8 cellular contexts compared by ENCODE assay signal in genomic region chr2:211033765-211034164, GRCh38.
DNase-seq lines count a peak whose midpoint lies in the region; ATAC-seq and TF ChIP-seq lines count a peak whose summit lies in the region.

No MANE protein-coding gene starts in this region.

- no peak overlapping the region for H3K27ac ChIP-seq in upper lobe of right lung

- no peaks in the 10 kb centered on the region for H3K27me3 ChIP-seq in upper lobe of right lung

- H3K9me3 ChIP-seq in upper lobe of right lung, result no peaks in the 10 kb centered on the region

- TF ChIP-seq CTCF in fibroblast of the aortic adventitia (IDR thresholded peaks at IDR 0.05; ENCODE audit: insufficient read depth, low read length) (peak; percentile 59), upper lobe of right lung (IDR thresholded peaks at IDR 0.05) (peak; percentile 22)

- DNase-seq in SKM-1 treated with dmso at 0.1 percent for 144 hours (lab: John Stamatoyannopoulos, UW; ENCODE audit: unreplicated experiment) (peak; percentile 4), SKM-1 (lab: John Stamatoyannopoulos, UW; ENCODE audit: unreplicated experiment) (no peak), NCI-H82 (lab: John Stamatoyannopoulos, UW) (peak; percentile 96), fibroblast of the aortic adventitia (ENCODE audit: low read depth) (peak; percentile 38), upper lobe of right lung (no peak), DMS79 (lab: John Stamatoyannopoulos, UW) (no peak)

- H3K36me3 ChIP-seq in upper lobe of right lung, result no peaks in the 10 kb centered on the region

- no peaks in the 10 kb centered on the region for H3K4me1 ChIP-seq in upper lobe of right lung

- intact Hi-C loops in upper lobe of right lung (cut with DNase I), result no loop called here

- ATAC-seq in upper lobe of right lung, result no peak
- ATAC-seq in HG02571 (IDR thresholded peaks at IDR 0.05; ENCODE audit: unreplicated experiment), result no peak
- ATAC-seq in GM18520 (IDR thresholded peaks at IDR 0.05; ENCODE audit: unreplicated experiment), result no peak

- H3K4me3 ChIP-seq in fibroblast of the aortic adventitia (ENCODE audit: low read depth, low read length), result no peak overlapping the region
- no peak overlapping the region for H3K4me3 ChIP-seq in upper lobe of right lung

Comparison
In these comparisons a context has a peak if more than half of its experiments do, and no peak if none do; other contexts are left out.
1. DNase-seq: peak in SKM-1 treated with dmso at 0.1 percent for 144 hours (single experiment), NCI-H82 (single experiment) and fibroblast of the aortic adventitia (single experiment); none in SKM-1 (single experiment), upper lobe of right lung (single experiment) and DMS79 (single experiment).